ENCODE assay signal across 20 cellular contexts in genomic region chr7:135232087-135232486, GRCh38. TPM values are rescaled to one million over a fixed set of nuclear protein-coding genes. Genes with fewer than 3 reads are reported as not detected.
A peak's percentile ranks its signal among the peaks of the same experiment; 100 is the strongest.
DNase-seq lines count a peak whose midpoint lies in the region; ATAC-seq, FAIRE-seq and TF ChIP-seq lines count a peak whose summit lies in the region.
"Had no signal": no experiment of that assay in that cellular context is flagged by ENCODE, and none has a peak within 500 bp of the region (broad histone marks: within the 10 kb centered on the region; RNA-seq: fewer than 3 reads in every experiment).

No MANE protein-coding gene starts in this region.

- peaks cover 9% of the 10 kb centered on the region for H3K4me1 Mint-ChIP-seq in activated CD4-positive, alpha-beta memory T cell treated with anti-CD3 and anti-CD28 coated beads, Interleukin-2, amount 10 ng/mL, durations not matched to agents 7 days and 5 days
- peaks cover 5% of the 10 kb centered on the region for H3K4me1 Mint-ChIP-seq in activated CD4-positive, alpha-beta memory T cell treated with anti-CD3 and anti-CD28 coated beads for 36 hours (ENCODE audit: low read depth)
- no peaks in the 10 kb centered on the region for H3K4me1 Mint-ChIP-seq in CD4-positive, alpha-beta T cell (ENCODE audit: low read depth)
- H3K4me1 Mint-ChIP-seq: H9 had no signal

- H3K79me2 ChIP-seq in GM12878 (ENCODE audit: control insufficient read depth, insufficient read depth, low read length): no peaks in the 10 kb centered on the region

- SMC1A ChIA-PET in GM12878 (lab: Charles Lee; ENCODE audit: uncharacterized antibody, unreplicated experiment): interaction anchor here (1.8 kb wide), 1 partner anchor 43 kb away, joined by 3 read pairs; no protein-coding TSS in a partner anchor

- H3K9ac ChIP-seq in GM12878 (ENCODE audit: control insufficient read depth, insufficient read depth, low read length): no peak overlapping the region

- H3K27ac ChIP-seq in GM12878 (ENCODE audit: control insufficient read depth, insufficient read depth) (no peak overlapping the region), coronary artery (no peak overlapping the region)
- H3K27ac ChIP-seq in CD4-positive, alpha-beta T cell (ENCODE audit: low read depth, low read length): no peak overlapping the region
- H3K27ac ChIP-seq: 22Rv1, A549, C4-2B had no signal

- H3K4me3 Mint-ChIP-seq in activated CD4-positive, alpha-beta memory T cell treated with anti-CD3 and anti-CD28 coated beads, Interleukin-2, amount 10 ng/mL, durations not matched to agents 7 days and 5 days: no peak overlapping the region
- H3K4me3 Mint-ChIP-seq in activated CD4-positive, alpha-beta memory T cell treated with anti-CD3 and anti-CD28 coated beads for 36 hours: no peak overlapping the region
- no peak overlapping the region for H3K4me3 Mint-ChIP-seq in CD4-positive, alpha-beta T cell
- H3K4me3 Mint-ChIP-seq: CD4-positive, alpha-beta memory T cell; H9 had no signal

- DNase-seq in activated CD4-positive, alpha-beta memory T cell treated with anti-CD3 and anti-CD28 coated beads, Interleukin-2, amount 10 ng/mL, durations not matched to agents 7 days and 5 days: peak; percentile 3
- DNase-seq in activated CD4-positive, alpha-beta memory T cell treated with anti-CD3 and anti-CD28 coated beads for 36 hours: no peak
- DNase-seq in GM12878 (ENCODE audit: low read depth, low spot score) (no peak), left lobe of liver (ENCODE audit: low spot score) (peak; percentile 21), coronary artery (ENCODE audit: low spot score) (no peak), NCI-H2081 (lab: John Stamatoyannopoulos, UW) (no peak)
- DNase-seq in CD4-positive, alpha-beta T cell: no peak
- DNase-seq: AML-193; CD4-positive, alpha-beta memory T cell; DMS79 treated with DMSO at 0.1 percent for 48 hours; GF-D8; IMR-90 had no signal

- H3K27me3 ChIP-seq in GM12878 (replicated peaks in 1 of 2; ENCODE audit: control insufficient read depth in 2 of 2, insufficient read depth in 2 of 2, low read length in 1 of 2): no peaks in the 10 kb centered on the region
- no peaks in the 10 kb centered on the region for H3K27me3 ChIP-seq in CD4-positive, alpha-beta T cell (ENCODE audit: control insufficient read depth, insufficient read depth, low read length)

- no peak for ATAC-seq in GM12878
- ATAC-seq in left lobe of liver: no peak
- ATAC-seq in CD4-positive, alpha-beta T cell (ENCODE audit: poor library complexity): no peak

- H3K36me3 Mint-ChIP-seq in activated CD4-positive, alpha-beta memory T cell treated with anti-CD3 and anti-CD28 coated beads, Interleukin-2, amount 10 ng/mL, durations not matched to agents 7 days and 5 days (ENCODE audit: low read depth): no peaks in the 10 kb centered on the region
- no peaks in the 10 kb centered on the region for H3K36me3 Mint-ChIP-seq in activated CD4-positive, alpha-beta memory T cell treated with anti-CD3 and anti-CD28 coated beads for 36 hours
- no peaks in the 10 kb centered on the region for H3K36me3 Mint-ChIP-seq in CD4-positive, alpha-beta T cell (ENCODE audit: low read depth)
- H3K36me3 Mint-ChIP-seq: CD4-positive, alpha-beta memory T cell had no signal

- POLR2A ChIA-PET in activated CD4-positive, alpha-beta memory T cell treated with anti-CD3 and anti-CD28 coated beads, Interleukin-2, amount 10 ng/mL, durations not matched to agents 7 days and 5 days (lab: Charles Lee): no interaction called here
- POLR2A ChIA-PET in activated CD4-positive, alpha-beta memory T cell treated with anti-CD3 and anti-CD28 coated beads for 36 hours (lab: Charles Lee): no interaction called here
- POLR2A ChIA-PET in GM12878 (lab: Charles Lee): interaction anchor here (0.6 to 0.7 kb wide), 3 partner anchors 18 to 141 kb away, joined by 3 to 5 read pairs (median 4); no protein-coding TSS in a partner anchor
- POLR2A ChIA-PET in CD4-positive, alpha-beta T cell (lab: Charles Lee): no interaction called here

- no peak overlapping the region for H3K4me2 ChIP-seq in GM12878 (ENCODE audit: control insufficient read depth, insufficient read depth)
- H3K4me2 ChIP-seq: A549 had no signal

- no peaks in the 10 kb centered on the region for H3K36me3 ChIP-seq in GM12878 (ENCODE audit: control insufficient read depth in 2 of 2, insufficient read depth in 2 of 2, low read length in 1 of 2)

- no peak for TF ChIP-seq RAD21 in GM12878 (IDR thresholded peaks at IDR 0.05; ENCODE audit: insufficient read depth, low read depth, low read length)

- CTCF ChIA-PET in activated CD4-positive, alpha-beta memory T cell treated with anti-CD3 and anti-CD28 coated beads, Interleukin-2, amount 10 ng/mL, durations not matched to agents 7 days and 5 days (lab: Charles Lee): interaction anchor here (1.0 to 1.5 kb wide), 2 partner anchors 20 to 22 kb away, joined by 3 read pairs; partner anchors contain the start of gene WDR91
- CTCF ChIA-PET in activated CD4-positive, alpha-beta memory T cell treated with anti-CD3 and anti-CD28 coated beads for 36 hours (lab: Charles Lee): interaction anchor here (1.0 to 1.4 kb wide), 3 partner anchors 8 to 49 kb away, joined by 3 to 5 read pairs (median 3); no protein-coding TSS in a partner anchor
- CTCF ChIA-PET in GM12878 (lab: Yijun Ruan, JAX): interaction anchor here (0.8 to 2.0 kb wide), 6 partner anchors 8 to 236 kb away, joined by 3 to 6 read pairs (median 4); no protein-coding TSS in a partner anchor
- CTCF ChIA-PET in CD4-positive, alpha-beta T cell (lab: Charles Lee): no interaction called here

- peaks cover 2% of the 10 kb centered on the region for H3K9me3 Mint-ChIP-seq in activated CD4-positive, alpha-beta memory T cell treated with anti-CD3 and anti-CD28 coated beads, Interleukin-2, amount 10 ng/mL, durations not matched to agents 7 days and 5 days
- no peaks in the 10 kb centered on the region for H3K9me3 Mint-ChIP-seq in activated CD4-positive, alpha-beta memory T cell treated with anti-CD3 and anti-CD28 coated beads for 36 hours
- H3K9me3 Mint-ChIP-seq in CD4-positive, alpha-beta T cell: no peaks in the 10 kb centered on the region
- H3K9me3 Mint-ChIP-seq: H9 had no signal

- intact Hi-C loops in activated CD4-positive, alpha-beta memory T cell treated with anti-CD3 and anti-CD28 coated beads for 36 hours (cut with micrococcal nuclease): no loop called here
- intact Hi-C loops in GM12878 (cut with micrococcal nuclease; ENCODE audit: unreplicated experiment): no loop called here
- intact Hi-C loops in CD4-positive, alpha-beta T cell (cut with DNase I, micrococcal nuclease): no loop called here

- no peak overlapping the region for H2AFZ ChIP-seq in GM12878 (ENCODE audit: control insufficient read depth, low read depth, low read length)

- no peaks in the 10 kb centered on the region for H4K20me1 ChIP-seq in GM12878 (ENCODE audit: control insufficient read depth, insufficient read depth)

- TF ChIP-seq EP300 in GM12878 (IDR thresholded peaks at IDR 0.05; ENCODE audit: borderline replicate concordance in 1 of 2, control insufficient read depth in 1 of 2, low read depth in 2 of 2, low read length in 2 of 2): no peak

- WGBS in GM12878 (ENCODE audit: insufficient coverage, insufficient replicate concordance, low lambda C conversion rate, missing lambda C conversion rate): 76% methylated on average over 6 of the region's 6 CpGs

- H3K9me3 ChIP-seq in GM12878 (replicated peaks; ENCODE audit: control insufficient read depth, insufficient read depth, low read length): no peaks in the 10 kb centered on the region; the same call in 2 of the 3 replicates
- H3K9me3 ChIP-seq in CD4-positive, alpha-beta T cell (ENCODE audit: control insufficient read depth, low read length): no peaks in the 10 kb centered on the region
- H3K9me3 ChIP-seq: A549 had no signal

- H3K4me3 ChIP-seq in GM12878 (no peak overlapping the region), coronary artery (no peak overlapping the region)
- H3K4me3 ChIP-seq: A549 had no signal

- no peak overlapping the region for H3K27ac Mint-ChIP-seq in activated CD4-positive, alpha-beta memory T cell treated with anti-CD3 and anti-CD28 coated beads, Interleukin-2, amount 10 ng/mL, durations not matched to agents 7 days and 5 days
- H3K27ac Mint-ChIP-seq in activated CD4-positive, alpha-beta memory T cell treated with anti-CD3 and anti-CD28 coated beads for 36 hours: no peak overlapping the region
- H3K27ac Mint-ChIP-seq in CD4-positive, alpha-beta T cell: no peak overlapping the region
- H3K27ac Mint-ChIP-seq: CD4-positive, alpha-beta memory T cell; H9 had no signal

- BruUV-seq in GM12878 (replicated peaks; lab: Mats Ljungman, UMichigan): no TSS peak

- FAIRE-seq in GM12878 (lab: Jason Lieb, UNC): no peak
- FAIRE-seq: A549, H1, HTR-8/SVneo had no signal

- RAD21 ChIA-PET in GM12878 (lab: Charles Lee; ENCODE audit: unreplicated experiment): interaction anchor here (0.9 to 1.1 kb wide), 2 partner anchors 18 to 47 kb away, joined by 3 read pairs; no protein-coding TSS in a partner anchor

- H3K27me3 Mint-ChIP-seq in activated CD4-positive, alpha-beta memory T cell treated with anti-CD3 and anti-CD28 coated beads, Interleukin-2, amount 10 ng/mL, durations not matched to agents 7 days and 5 days: no peaks in the 10 kb centered on the region
- no peaks in the 10 kb centered on the region for H3K27me3 Mint-ChIP-seq in activated CD4-positive, alpha-beta memory T cell treated with anti-CD3 and anti-CD28 coated beads for 36 hours
- no peaks in the 10 kb centered on the region for H3K27me3 Mint-ChIP-seq in CD4-positive, alpha-beta T cell
- H3K27me3 Mint-ChIP-seq: CD4-positive, alpha-beta memory T cell had no signal

- TF ChIP-seq POLR2A in GM12878 (IDR thresholded peaks at IDR 0.05; ENCODE audit: low read depth, low read length): no peak

- in situ Hi-C loops in GM12878 (cut with MboI): no loop called here

- H3K4me1 ChIP-seq in GM12878 (ENCODE audit: control insufficient read depth, insufficient read depth, low read length): peaks cover 11% of the 10 kb centered on the region
- H3K4me1 ChIP-seq: A549 had no signal

- TF ChIP-seq CTCF in GM12878 (IDR thresholded peaks at IDR 0.05 in 2 of 3, conservative IDR thresholded peaks at IDR 0.05 in 1 of 3; ENCODE audit: control insufficient read depth in 2 of 3, extremely low read depth in 1 of 3, insufficient read depth in 1 of 3, low read depth in 3 of 3, low read length in 3 of 3) (no peak), coronary artery (IDR thresholded peaks at IDR 0.05) (no peak)
- TF ChIP-seq CTCF in CD4-positive, alpha-beta T cell (IDR thresholded peaks at IDR 0.05): no peak

RNA-seq across cellular contexts. Expression of gene STRA8, which starts 1.6 kb away (rescaled TPM):
- total RNA-seq in activated CD4-positive, alpha-beta memory T cell treated with anti-CD3 and anti-CD28 coated beads, Interleukin-2, amount 10 ng/mL, durations not matched to agents 7 days and 5 days: not detected
- not detected for total RNA-seq in activated CD4-positive, alpha-beta memory T cell treated with anti-CD3 and anti-CD28 coated beads for 36 hours
- not detected in 2 replicates for total RNA-seq in GM12878 (2013; cell fraction: nucleolus; rRNA removed)
- not detected in 2 replicates for total RNA-seq in GM12878 (2014; rRNA removed)
- not detected in 2 replicates for total RNA-seq in GM12878 (2014; rRNA removed; fragmentation: Illumina TruSeq; extraction: Trizol)
- not detected in 2 replicates for total RNA-seq in GM12878 (2021)
- not detected for polyA plus RNA-seq in GM12878 (2011; ENCODE audit: low read depth)
- polyA plus RNA-seq in GM12878 (2011; rRNA removed): 0.14 and 0.15 TPM in 2 replicates
- 0.06 and 0.10 TPM in 2 replicates for polyA plus RNA-seq in GM12878 (2011; cell fraction: cytosol; rRNA removed)
- 0.57 and 0.87 TPM in 2 replicates for polyA plus RNA-seq in GM12878 (2011; cell fraction: nucleus; rRNA removed)
- polyA plus RNA-seq in GM12878 (2012): not detected in 2 replicates
- polyA plus RNA-seq in GM12878 (2014; fragmentation: Illumina TruSeq; extraction: Trizol): not detected in 2 replicates
- polyA plus RNA-seq in GM12878 (2014; fragmentation: Nextera tagmentation; extraction: Ambion mirVana): not detected
- not detected in 2 replicates for polyA plus RNA-seq in GM12878 (2014; rRNA removed)
- polyA plus RNA-seq in GM12878 (2016; fragmentation: Nextera tagmentation; extraction: Ambion mirVana): not detected
- not detected in 2 replicates for polyA minus RNA-seq in GM12878 (2011; rRNA and poly(A)+ RNA removed)
- not detected in 2 replicates for polyA minus RNA-seq in GM12878 (2011; cell fraction: cytosol; rRNA and poly(A)+ RNA removed)
- not detected in 2 replicates for polyA minus RNA-seq in GM12878 (2011; cell fraction: nucleus; rRNA and poly(A)+ RNA removed)
- total RNA-seq in left lobe of liver: not detected
- not detected for total RNA-seq in CD4-positive, alpha-beta T cell
- total RNA-seq: Calu3; CD4-positive, alpha-beta memory T cell; H1; H9; IMR-90 had no signal
- polyA plus RNA-seq: A549; BJ; CD4-positive, alpha-beta memory T cell; H1; IMR-90 had no signal

RNA-seq across cellular contexts. Expression of gene WDR91, which starts 20.8 kb away (rescaled TPM):
- 10 to 100 TPM; 10.7 to 11.6 TPM for total RNA-seq in activated CD4-positive, alpha-beta memory T cell treated with anti-CD3 and anti-CD28 coated beads, Interleukin-2, amount 10 ng/mL, durations not matched to agents 7 days and 5 days
- 10 to 100 TPM; 10.3 to 11.0 TPM for total RNA-seq in activated CD4-positive, alpha-beta memory T cell treated with anti-CD3 and anti-CD28 coated beads for 36 hours
- 127 and 142 TPM in 2 replicates for total RNA-seq in GM12878 (2013; cell fraction: nucleolus; rRNA removed)
- total RNA-seq in GM12878 (2014; rRNA removed): 26.0 TPM in 2 replicates
- total RNA-seq in GM12878 (2014; rRNA removed; fragmentation: Illumina TruSeq; extraction: Trizol): 13.3 and 15.8 TPM in 2 replicates
- total RNA-seq in GM12878 (2021): 27.4 TPM in 2 replicates
- polyA plus RNA-seq in GM12878 (2011; ENCODE audit: low read depth): 11.4 TPM
- polyA plus RNA-seq in GM12878 (2011; rRNA removed): 61.8 and 83.3 TPM in 2 replicates
- 79.6 and 99.6 TPM in 2 replicates for polyA plus RNA-seq in GM12878 (2011; cell fraction: cytosol; rRNA removed)
- polyA plus RNA-seq in GM12878 (2011; cell fraction: nucleus; rRNA removed): 285 and 340 TPM in 2 replicates
- polyA plus RNA-seq in GM12878 (2012): 19.4 and 28.1 TPM in 2 replicates
- 13.7 and 17.8 TPM in 2 replicates for polyA plus RNA-seq in GM12878 (2014; fragmentation: Illumina TruSeq; extraction: Trizol)
- polyA plus RNA-seq in GM12878 (2014; fragmentation: Nextera tagmentation; extraction: Ambion mirVana): 10 to 100 TPM in 1 of 2 experiments, 1 to 10 TPM in 1; 7.6 to 10.1 TPM
- polyA plus RNA-seq in GM12878 (2014; rRNA removed): 31.9 and 37.2 TPM in 2 replicates
- 10 to 100 TPM; 13.4 to 15.2 TPM for polyA plus RNA-seq in GM12878 (2016; fragmentation: Nextera tagmentation; extraction: Ambion mirVana)
- 59.1 and 118 TPM in 2 replicates for polyA minus RNA-seq in GM12878 (2011; rRNA and poly(A)+ RNA removed)
- 27.2 and 29.9 TPM in 2 replicates for polyA minus RNA-seq in GM12878 (2011; cell fraction: cytosol; rRNA and poly(A)+ RNA removed)
- 68.1 and 80.8 TPM in 2 replicates for polyA minus RNA-seq in GM12878 (2011; cell fraction: nucleus; rRNA and poly(A)+ RNA removed)
- 9.3 TPM for total RNA-seq in left lobe of liver
- total RNA-seq in CD4-positive, alpha-beta T cell: 10 to 100 TPM; 39.9 to 41.7 TPM

Comparison
In these comparisons a context has a peak if more than half of its experiments do, and no peak if none do; other contexts are left out.
1. DNase-seq: peak in activated CD4-positive, alpha-beta memory T cell treated with anti-CD3 and anti-CD28 coated beads, Interleukin-2, amount 10 ng/mL, durations not matched to agents 7 days and 5 days (single experiment) and left lobe of liver (single experiment); none in activated CD4-positive, alpha-beta memory T cell treated with anti-CD3 and anti-CD28 coated beads for 36 hours (single experiment), GM12878 (single experiment), coronary artery (single experiment), NCI-H2081 (0 of 2) and CD4-positive, alpha-beta T cell (0 of 10).